1 cellular context compared by ENCODE assay signal in genomic region chr1:86207323-86207722, GRCh38.
TF ChIP-seq lines count a peak whose summit lies in the region.

No MANE protein-coding gene starts in this region.

TF ChIP-seq in IMR-90, 13 proteins besides CTCF, POLR2A, EP300 and RAD21 (continued from another document):
- TF ChIP-seq ELK1 (IDR thresholded peaks at IDR 0.05; ENCODE audit: borderline replicate concordance, low read depth, low read length) = no peak
